Comparison of ENCODE assay signal across 1 cellular context in the genomic region with DNA sequence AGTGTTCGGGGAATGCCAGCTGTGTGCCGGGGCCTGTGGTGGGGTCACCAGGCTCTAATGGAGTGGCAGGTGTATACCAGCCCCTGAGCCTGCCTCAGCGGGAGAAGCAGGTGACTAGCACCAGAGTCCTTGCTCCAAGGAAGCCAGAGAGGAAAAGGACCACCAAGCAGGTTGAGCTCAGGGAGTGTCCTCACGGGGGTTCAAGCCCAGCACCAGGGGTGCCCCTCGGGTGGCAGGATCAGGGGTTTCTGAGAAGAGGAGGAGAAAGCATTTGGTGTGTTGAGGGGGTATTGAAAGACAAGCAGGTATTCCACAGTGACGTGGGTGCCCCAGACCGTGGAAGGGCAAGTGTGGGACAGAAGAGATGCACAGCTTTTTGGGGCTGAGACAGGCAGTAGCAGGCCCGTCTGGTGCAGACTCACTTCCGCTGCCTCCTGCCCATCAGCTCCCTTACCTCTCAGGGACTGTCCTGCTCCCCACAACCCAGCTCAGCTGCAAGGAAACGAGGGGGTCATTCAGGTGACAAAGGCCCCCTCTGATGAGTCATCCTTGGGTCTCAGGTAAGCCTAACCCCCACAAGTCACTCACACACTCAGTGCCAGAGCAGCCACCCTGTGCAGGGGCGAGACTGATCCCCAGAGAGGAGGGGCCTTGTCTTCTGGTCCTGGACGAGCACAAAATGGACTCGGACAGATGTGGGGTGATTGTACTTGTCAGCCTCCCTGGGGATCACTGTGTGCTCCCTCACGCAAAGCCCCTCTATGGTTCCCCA.
TF ChIP-seq lines count a peak whose summit lies in the region.

No MANE protein-coding gene starts in this region.

TF ChIP-seq in HepG2, 621 proteins besides CTCF, POLR2A, EP300 and RAD21:
- TF ChIP-seq ATF6 (CRISPR knock-in tag; conservative IDR thresholded peaks at IDR 0.05) (no peak), KDM3A (CRISPR knock-in tag; IDR thresholded peaks at IDR 0.05; ENCODE audit: low read depth) (no peak), MYC (CRISPR knock-in tag; IDR thresholded peaks at IDR 0.05; ENCODE audit: borderline replicate concordance) (no peak), HBP1 (CRISPR knock-in tag; IDR thresholded peaks at IDR 0.05; ENCODE audit: low read depth) (no peak), ARNT2 (CRISPR knock-in tag; IDR thresholded peaks at IDR 0.05; ENCODE audit: low read depth) (no peak), ZNF562 (CRISPR knock-in tag; IDR thresholded peaks at IDR 0.05; ENCODE audit: borderline replicate concordance) (no peak), GTF3A (CRISPR knock-in tag; conservative IDR thresholded peaks at IDR 0.05) (no peak), REST (IDR thresholded peaks at IDR 0.05; ENCODE audit: borderline replicate concordance in 1 of 2, low read depth in 1 of 2, low read length in 2 of 2) (no peak), HNRNPL (IDR thresholded peaks at IDR 0.05; ENCODE audit: low read depth, low read length) (no peak), FLYWCH1 (CRISPR knock-in tag; IDR thresholded peaks at IDR 0.05) (no peak), ZBTB40 (IDR thresholded peaks at IDR 0.05) (no peak), ZBTB40 (CRISPR knock-in tag; IDR thresholded peaks at IDR 0.05) (no peak), SNRNP70 (IDR thresholded peaks at IDR 0.05; ENCODE audit: low read depth, low read length) (no peak)
- TF ChIP-seq, protein P1, sequence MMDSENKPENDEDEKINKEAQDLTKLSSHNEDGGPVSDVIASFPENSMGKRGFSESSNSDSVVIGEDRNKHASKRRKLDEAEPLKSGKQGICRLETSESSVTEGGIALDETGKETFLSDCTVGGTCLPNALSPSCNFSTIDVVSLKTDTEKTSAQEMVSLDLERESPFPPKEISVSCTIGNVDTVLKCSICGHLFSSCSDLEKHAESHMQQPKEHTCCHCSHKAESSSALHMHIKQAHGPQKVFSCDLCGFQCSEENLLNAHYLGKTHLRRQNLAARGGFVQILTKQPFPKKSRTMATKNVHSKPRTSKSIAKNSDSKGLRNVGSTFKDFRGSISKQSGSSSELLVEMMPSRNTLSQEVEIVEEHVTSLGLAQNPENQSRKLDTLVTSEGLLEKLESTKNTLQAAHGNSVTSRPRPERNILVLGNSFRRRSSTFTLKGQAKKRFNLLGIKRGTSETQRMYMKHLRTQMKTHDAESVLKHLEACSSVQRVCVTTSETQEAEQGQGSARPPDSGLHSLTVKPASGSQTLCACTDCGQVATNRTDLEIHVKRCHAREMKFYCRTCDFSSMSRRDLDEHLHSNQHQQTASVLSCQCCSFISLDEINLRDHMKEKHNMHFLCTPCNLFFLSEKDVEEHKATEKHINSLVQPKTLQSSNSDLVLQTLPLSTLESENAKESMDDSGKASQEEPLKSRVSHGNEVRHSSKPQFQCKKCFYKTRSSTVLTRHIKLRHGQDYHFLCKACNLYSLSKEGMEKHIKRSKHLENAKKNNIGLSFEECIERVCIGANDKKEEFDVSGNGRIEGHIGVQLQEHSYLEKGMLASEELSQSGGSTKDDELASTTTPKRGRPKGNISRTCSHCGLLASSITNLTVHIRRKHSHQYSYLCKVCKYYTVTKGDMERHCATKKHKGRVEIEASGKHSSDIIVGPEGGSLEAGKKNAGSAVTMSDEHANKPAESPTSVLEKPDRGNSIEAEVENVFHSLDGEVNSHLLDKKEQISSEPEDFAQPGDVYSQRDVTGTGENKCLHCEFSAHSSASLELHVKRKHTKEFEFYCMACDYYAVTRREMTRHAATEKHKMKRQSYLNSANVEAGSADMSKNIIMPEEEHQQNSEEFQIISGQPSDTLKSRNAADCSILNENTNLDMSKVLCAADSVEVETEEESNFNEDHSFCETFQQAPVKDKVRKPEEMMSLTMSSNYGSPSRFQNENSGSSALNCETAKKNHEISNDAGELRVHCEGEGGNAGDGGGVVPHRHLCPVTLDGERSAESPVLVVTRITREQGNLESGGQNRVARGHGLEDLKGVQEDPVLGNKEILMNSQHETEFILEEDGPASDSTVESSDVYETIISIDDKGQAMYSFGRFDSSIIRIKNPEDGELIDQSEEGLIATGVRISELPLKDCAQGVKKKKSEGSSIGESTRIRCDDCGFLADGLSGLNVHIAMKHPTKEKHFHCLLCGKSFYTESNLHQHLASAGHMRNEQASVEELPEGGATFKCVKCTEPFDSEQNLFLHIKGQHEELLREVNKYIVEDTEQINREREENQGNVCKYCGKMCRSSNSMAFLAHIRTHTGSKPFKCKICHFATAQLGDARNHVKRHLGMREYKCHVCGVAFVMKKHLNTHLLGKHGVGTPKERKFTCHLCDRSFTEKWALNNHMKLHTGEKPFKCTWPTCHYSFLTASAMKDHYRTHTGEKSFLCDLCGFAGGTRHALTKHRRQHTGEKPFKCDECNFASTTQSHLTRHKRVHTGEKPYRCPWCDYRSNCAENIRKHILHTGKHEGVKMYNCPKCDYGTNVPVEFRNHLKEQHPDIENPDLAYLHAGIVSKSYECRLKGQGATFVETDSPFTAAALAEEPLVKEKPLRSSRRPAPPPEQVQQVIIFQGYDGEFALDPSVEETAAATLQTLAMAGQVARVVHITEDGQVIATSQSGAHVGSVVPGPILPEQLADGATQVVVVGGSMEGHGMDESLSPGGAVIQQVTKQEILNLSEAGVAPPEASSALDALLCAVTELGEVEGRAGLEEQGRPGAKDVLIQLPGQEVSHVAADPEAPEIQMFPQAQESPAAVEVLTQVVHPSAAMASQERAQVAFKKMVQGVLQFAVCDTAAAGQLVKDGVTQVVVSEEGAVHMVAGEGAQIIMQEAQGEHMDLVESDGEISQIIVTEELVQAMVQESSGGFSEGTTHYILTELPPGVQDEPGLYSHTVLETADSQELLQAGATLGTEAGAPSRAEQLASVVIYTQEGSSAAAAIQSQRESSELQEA (CRISPR knock-in tag; IDR thresholded peaks at IDR 0.05; ENCODE audit: not compliant biosample characterization) = no peak
- TF ChIP-seq, protein P2, sequence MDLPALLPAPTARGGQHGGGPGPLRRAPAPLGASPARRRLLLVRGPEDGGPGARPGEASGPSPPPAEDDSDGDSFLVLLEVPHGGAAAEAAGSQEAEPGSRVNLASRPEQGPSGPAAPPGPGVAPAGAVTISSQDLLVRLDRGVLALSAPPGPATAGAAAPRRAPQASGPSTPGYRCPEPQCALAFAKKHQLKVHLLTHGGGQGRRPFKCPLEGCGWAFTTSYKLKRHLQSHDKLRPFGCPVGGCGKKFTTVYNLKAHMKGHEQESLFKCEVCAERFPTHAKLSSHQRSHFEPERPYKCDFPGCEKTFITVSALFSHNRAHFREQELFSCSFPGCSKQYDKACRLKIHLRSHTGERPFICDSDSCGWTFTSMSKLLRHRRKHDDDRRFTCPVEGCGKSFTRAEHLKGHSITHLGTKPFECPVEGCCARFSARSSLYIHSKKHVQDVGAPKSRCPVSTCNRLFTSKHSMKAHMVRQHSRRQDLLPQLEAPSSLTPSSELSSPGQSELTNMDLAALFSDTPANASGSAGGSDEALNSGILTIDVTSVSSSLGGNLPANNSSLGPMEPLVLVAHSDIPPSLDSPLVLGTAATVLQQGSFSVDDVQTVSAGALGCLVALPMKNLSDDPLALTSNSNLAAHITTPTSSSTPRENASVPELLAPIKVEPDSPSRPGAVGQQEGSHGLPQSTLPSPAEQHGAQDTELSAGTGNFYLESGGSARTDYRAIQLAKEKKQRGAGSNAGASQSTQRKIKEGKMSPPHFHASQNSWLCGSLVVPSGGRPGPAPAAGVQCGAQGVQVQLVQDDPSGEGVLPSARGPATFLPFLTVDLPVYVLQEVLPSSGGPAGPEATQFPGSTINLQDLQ (CRISPR knock-in tag; IDR thresholded peaks at IDR 0.05) = no peak
